Comparison of ENCODE assay signal across 29 cellular contexts in the genomic region with DNA sequence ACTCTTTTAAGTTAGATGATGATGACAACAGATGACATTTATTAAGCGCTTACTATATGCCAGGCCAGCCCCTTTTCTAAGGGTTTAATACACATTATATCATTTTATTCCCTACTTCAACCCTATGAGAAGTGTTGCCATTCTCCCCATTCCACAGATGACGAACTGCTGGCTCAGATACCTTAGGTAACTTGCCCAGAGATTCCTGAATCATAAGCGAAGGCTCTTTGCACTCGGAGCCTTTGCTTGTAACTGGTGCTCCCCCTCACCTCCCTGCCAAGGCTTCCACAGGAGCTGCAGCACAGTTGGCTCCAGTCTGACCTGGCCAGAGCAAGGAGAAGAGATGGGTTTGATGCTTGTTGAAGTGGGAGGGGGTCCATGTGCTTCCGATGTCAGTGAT. TPM values are rescaled to one million over a fixed set of nuclear protein-coding genes. Genes with fewer than 3 reads are reported as not detected.
"Had no signal": no experiment of that assay in that cellular context is flagged by ENCODE, and none has a peak within 500 bp of the region (broad histone marks: within the 10 kb centered on the region; RNA-seq: fewer than 3 reads in every experiment).

No MANE protein-coding gene starts in this region.

- H3K4me1 Mint-ChIP-seq: naive thymus-derived CD8-positive, alpha-beta T cell; neural crest cell had no signal

- H3K27ac Mint-ChIP-seq: memory B cell; naive thymus-derived CD8-positive, alpha-beta T cell; stimulated activated naive B cell treated with anti-CD40 and anti-IgM and Interleukin-4, amounts not matched to agents 10 μg/mL and 1 μg/mL and 100 μg/mL, for 72 hours; stimulated activated naive CD8-positive, alpha-beta T cell treated with anti-CD3 and anti-CD28 coated beads, Interleukin-15, amount 100 ng/mL, for 72 hours had no signal

- DNase-seq: caudate nucleus; dorsolateral prefrontal cortex; effector CD8-positive, alpha-beta T cell; gastrocnemius medialis; kidney; left cardiac atrium; left ventricle myocardium inferior; lower lobe of right lung; naive thymus-derived CD8-positive, alpha-beta T cell; nucleus accumbens; ovary; right lobe of liver; stimulated activated CD4-positive, alpha-beta T cell treated with anti-CD3 and anti-CD28 coated beads, Interleukin-2, amount 100 ng/mL, for 24 hours; stimulated activated CD4-positive, alpha-beta T cell treated with anti-CD3 and anti-CD28 coated beads, Interleukin-4, amount 100 ng/mL, for 4 hours; stimulated activated naive B cell treated with anti-CD40 and anti-IgM and Interleukin-4, amounts not matched to agents 10 μg/mL and 1 μg/mL and 100 μg/mL, for 72 hours; stimulated activated naive CD8-positive, alpha-beta T cell treated with anti-CD3 and anti-CD28 coated beads, Interleukin-15, amount 100 ng/mL, for 72 hours; substantia nigra; upper lobe of right lung had no signal

- H3K27me3 ChIP-seq: dorsolateral prefrontal cortex, gastrocnemius medialis, ovary, right lobe of liver, upper lobe of right lung, vagina had no signal

- H3K9me3 Mint-ChIP-seq: memory B cell; naive thymus-derived CD8-positive, alpha-beta T cell; neural crest cell; stimulated activated naive B cell treated with anti-CD40 and anti-IgM and Interleukin-4, amounts not matched to agents 10 μg/mL and 1 μg/mL and 100 μg/mL, for 72 hours; stimulated activated naive CD8-positive, alpha-beta T cell treated with anti-CD3 and anti-CD28 coated beads, Interleukin-15, amount 100 ng/mL, for 72 hours had no signal

- FAIRE-seq: kidney had no signal

- H3K9me3 ChIP-seq: gastrocnemius medialis, left ventricle myocardium inferior, lower lobe of right lung, ovary, right lobe of liver, upper lobe of right lung, vagina had no signal

- H3K27ac ChIP-seq: gastrocnemius medialis, left ventricle myocardium inferior, lower lobe of right lung, ovary, right lobe of liver, upper lobe of right lung, vagina had no signal

- H3K4me3 Mint-ChIP-seq: memory B cell; naive thymus-derived CD8-positive, alpha-beta T cell; neural crest cell; stimulated activated naive B cell treated with anti-CD40 and anti-IgM and Interleukin-4, amounts not matched to agents 10 μg/mL and 1 μg/mL and 100 μg/mL, for 72 hours; stimulated activated naive CD8-positive, alpha-beta T cell treated with anti-CD3 and anti-CD28 coated beads, Interleukin-15, amount 100 ng/mL, for 72 hours had no signal

- H3K4me3 ChIP-seq: coronary artery, dorsolateral prefrontal cortex, gastrocnemius medialis, left ventricle myocardium inferior, lower lobe of right lung, ovary, right lobe of liver, upper lobe of right lung, vagina had no signal

- H3K36me3 ChIP-seq: ovary had no signal

- H3K4me1 ChIP-seq: right lobe of liver had no signal

RNA-seq across cellular contexts. Expression of a gene that starts 43.0 kb away (rescaled TPM):
- total RNA-seq: chondrocyte; dorsolateral prefrontal cortex; fibroblast of lung; fibroblast of villous mesenchyme; gastrocnemius medialis; kidney; left cardiac atrium; left ventricle myocardium inferior; lower lobe of right lung; mononuclear cell; naive thymus-derived CD8-positive, alpha-beta T cell; ovary; posterior vena cava; right lobe of liver; upper lobe of right lung; vagina had no signal
- polyA plus RNA-seq: esophagus, fibroblast of lung, ovary, thymus had no signal
